In the genomic region with DNA sequence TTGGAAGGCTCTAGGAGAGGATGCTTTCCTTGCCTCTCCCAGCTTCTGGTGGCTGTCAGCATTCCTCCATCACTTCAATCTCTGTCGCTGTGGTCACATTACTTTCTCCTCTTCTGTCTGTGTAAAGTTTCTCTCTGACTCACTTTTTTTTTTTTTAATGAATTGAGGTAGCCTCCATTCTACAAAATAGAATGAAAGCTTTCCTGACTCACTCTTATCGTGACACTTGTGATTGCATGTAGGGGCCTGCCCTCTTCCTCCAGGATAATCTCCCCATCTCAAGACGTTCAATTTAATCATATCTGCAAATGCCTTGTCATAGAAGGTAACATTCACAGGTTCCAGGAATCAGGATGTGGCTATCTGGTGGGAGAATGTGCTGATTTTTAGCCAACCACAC, we compare ENCODE assay signal across 18 cellular contexts.
DNase-seq lines count a peak whose midpoint lies in the region; ATAC-seq and TF ChIP-seq lines count a peak whose summit lies in the region.
"Had no signal": no experiment of that assay in that cellular context is flagged by ENCODE, and none has a peak within 500 bp of the region (broad histone marks: within the 10 kb centered on the region; RNA-seq: fewer than 3 reads in every experiment).

No MANE protein-coding gene starts in this region.

- peak; percentile 51 for ATAC-seq in activated naive CD8-positive, alpha-beta T cell treated with anti-CD3 and anti-CD28 coated beads, Interleukin-2, amount 50 U/mL, for 24 hours
- peak; percentile 28 for ATAC-seq in stimulated activated naive CD8-positive, alpha-beta T cell treated with anti-CD3 and anti-CD28 coated beads, Interleukin-15, amount 100 ng/mL, for 72 hours
- no peak for ATAC-seq in HG03521 (IDR thresholded peaks at IDR 0.05; ENCODE audit: unreplicated experiment)
- ATAC-seq: effector memory CD8-positive, alpha-beta T cell; stimulated activated memory B cell treated with anti-CD40 and anti-IgM and Interleukin-4, amounts not matched to agents 10 μg/mL and 1 μg/mL and 100 μg/mL, for 72 hours had no signal

- intact Hi-C loops in Calu3 (cut with micrococcal nuclease; ENCODE audit: unreplicated experiment): no loop called here

- no peak overlapping the region for H3K4me3 Mint-ChIP-seq in activated naive CD8-positive, alpha-beta T cell treated with anti-CD3 and anti-CD28 coated beads, Interleukin-2, amount 50 U/mL, for 24 hours
- H3K4me3 Mint-ChIP-seq in activated naive CD8-positive, alpha-beta T cell treated with anti-CD3 and anti-CD28 coated beads for 36 hours: no peak overlapping the region
- H3K4me3 Mint-ChIP-seq in stimulated activated naive CD8-positive, alpha-beta T cell treated with anti-CD3 and anti-CD28 coated beads, Interleukin-15, amount 100 ng/mL, for 72 hours: no peak overlapping the region
- no peak overlapping the region for H3K4me3 Mint-ChIP-seq in Calu3 (ENCODE audit: low read depth, unreplicated experiment)
- H3K4me3 Mint-ChIP-seq: activated CD4-positive, alpha-beta memory T cell treated with anti-CD3 and anti-CD28 coated beads, Interleukin-2, amount 10 ng/mL, durations not matched to agents 7 days and 5 days; CD4-positive, alpha-beta T cell; effector memory CD8-positive, alpha-beta T cell; stimulated activated memory B cell treated with anti-CD40 and anti-IgM and Interleukin-4, amounts not matched to agents 10 μg/mL and 1 μg/mL and 100 μg/mL, for 72 hours had no signal

- TF ChIP-seq CTCF in epithelial cell of esophagus (IDR thresholded peaks at IDR 0.05; ENCODE audit: insufficient read depth, low read depth, low read length, missing control alignments) (no peak), Calu3 (IDR thresholded peaks at IDR 0.05; ENCODE audit: unreplicated experiment) (no peak)

- BruUV-seq in Calu3 (replicated peaks; lab: Mats Ljungman, UMichigan): no TSS peak

- no peak overlapping the region for H3K4me3 ChIP-seq in epithelial cell of esophagus (ENCODE audit: low read length)

- CTCF ChIA-PET in Calu3 (lab: Charles Lee): no interaction called here

- H3K4me1 Mint-ChIP-seq in activated naive CD8-positive, alpha-beta T cell treated with anti-CD3 and anti-CD28 coated beads, Interleukin-2, amount 50 U/mL, for 24 hours: peaks cover 53% of the 10 kb centered on the region
- H3K4me1 Mint-ChIP-seq in activated naive CD8-positive, alpha-beta T cell treated with anti-CD3 and anti-CD28 coated beads for 36 hours: peaks cover 24% of the 10 kb centered on the region
- peaks cover 38% of the 10 kb centered on the region for H3K4me1 Mint-ChIP-seq in stimulated activated naive CD8-positive, alpha-beta T cell treated with anti-CD3 and anti-CD28 coated beads, Interleukin-15, amount 100 ng/mL, for 72 hours
- H3K4me1 Mint-ChIP-seq in Calu3 (ENCODE audit: low read depth, unreplicated experiment): peaks cover 44% of the 10 kb centered on the region
- H3K4me1 Mint-ChIP-seq: stimulated activated memory B cell treated with anti-CD40 and anti-IgM and Interleukin-4, amounts not matched to agents 10 μg/mL and 1 μg/mL and 100 μg/mL, for 72 hours had no signal

- peaks cover 5% of the 10 kb centered on the region for H3K27me3 Mint-ChIP-seq in activated naive CD8-positive, alpha-beta T cell treated with anti-CD3 and anti-CD28 coated beads, Interleukin-2, amount 50 U/mL, for 24 hours
- H3K27me3 Mint-ChIP-seq in activated naive CD8-positive, alpha-beta T cell treated with anti-CD3 and anti-CD28 coated beads for 36 hours: peaks cover 33% of the 10 kb centered on the region
- H3K27me3 Mint-ChIP-seq in stimulated activated naive CD8-positive, alpha-beta T cell treated with anti-CD3 and anti-CD28 coated beads, Interleukin-15, amount 100 ng/mL, for 72 hours: peaks cover 36% of the 10 kb centered on the region
- no peaks in the 10 kb centered on the region for H3K27me3 Mint-ChIP-seq in Calu3 (ENCODE audit: unreplicated experiment)
- H3K27me3 Mint-ChIP-seq: activated CD4-positive, alpha-beta memory T cell treated with anti-CD3 and anti-CD28 coated beads, Interleukin-2, amount 10 ng/mL, durations not matched to agents 7 days and 5 days; CD4-positive, alpha-beta T cell had no signal

- no peaks in the 10 kb centered on the region for H3K36me3 Mint-ChIP-seq in activated naive CD8-positive, alpha-beta T cell treated with anti-CD3 and anti-CD28 coated beads, Interleukin-2, amount 50 U/mL, for 24 hours (ENCODE audit: low read depth)
- H3K36me3 Mint-ChIP-seq in activated naive CD8-positive, alpha-beta T cell treated with anti-CD3 and anti-CD28 coated beads for 36 hours: no peaks in the 10 kb centered on the region
- H3K36me3 Mint-ChIP-seq in Calu3 (ENCODE audit: insufficient read depth, unreplicated experiment): no peaks in the 10 kb centered on the region
- H3K36me3 Mint-ChIP-seq: stimulated activated memory B cell treated with anti-CD40 and anti-IgM and Interleukin-4, amounts not matched to agents 10 μg/mL and 1 μg/mL and 100 μg/mL, for 72 hours had no signal

- H3K9me3 Mint-ChIP-seq in activated naive CD8-positive, alpha-beta T cell treated with anti-CD3 and anti-CD28 coated beads, Interleukin-2, amount 50 U/mL, for 24 hours: no peaks in the 10 kb centered on the region
- peaks cover 2% of the 10 kb centered on the region for H3K9me3 Mint-ChIP-seq in activated naive CD8-positive, alpha-beta T cell treated with anti-CD3 and anti-CD28 coated beads for 36 hours
- H3K9me3 Mint-ChIP-seq in stimulated activated naive CD8-positive, alpha-beta T cell treated with anti-CD3 and anti-CD28 coated beads, Interleukin-15, amount 100 ng/mL, for 72 hours: no peaks in the 10 kb centered on the region
- H3K9me3 Mint-ChIP-seq in Calu3 (ENCODE audit: low read depth, unreplicated experiment): no peaks in the 10 kb centered on the region
- H3K9me3 Mint-ChIP-seq: activated CD4-positive, alpha-beta memory T cell treated with anti-CD3 and anti-CD28 coated beads, Interleukin-2, amount 10 ng/mL, durations not matched to agents 7 days and 5 days; stimulated activated memory B cell treated with anti-CD40 and anti-IgM and Interleukin-4, amounts not matched to agents 10 μg/mL and 1 μg/mL and 100 μg/mL, for 72 hours had no signal

- DNase-seq in activated naive CD8-positive, alpha-beta T cell treated with anti-CD3 and anti-CD28 coated beads, Interleukin-2, amount 50 U/mL, for 24 hours: no peak
- no peak for DNase-seq in activated naive CD8-positive, alpha-beta T cell treated with anti-CD3 and anti-CD28 coated beads for 36 hours
- peak; percentile 58 for DNase-seq in RKO (ENCODE audit: low spot score)
- DNase-seq in epithelial cell of esophagus (ENCODE audit: low read depth): peak; percentile 97
- DNase-seq in stimulated activated naive CD8-positive, alpha-beta T cell treated with anti-CD3 and anti-CD28 coated beads, Interleukin-15, amount 100 ng/mL, for 72 hours: no peak
- no peak for DNase-seq in Calu3
- no peak for DNase-seq in DMS153 treated with DMSO at 0.1 percent for 48 hours (lab: John Stamatoyannopoulos, UW; ENCODE audit: unreplicated experiment)
- DNase-seq: activated CD4-positive, alpha-beta memory T cell treated with anti-CD3 and anti-CD28 coated beads, Interleukin-2, amount 10 ng/mL, durations not matched to agents 7 days and 5 days; CD4-positive, alpha-beta T cell; cerebellar nuclear complex; effector memory CD8-positive, alpha-beta T cell; foreskin fibroblast; MM.1S; NCI-H187; NCI-H510A; trophoblast cell had no signal

- peak overlapping the region; percentile 5 for H3K27ac Mint-ChIP-seq in activated naive CD8-positive, alpha-beta T cell treated with anti-CD3 and anti-CD28 coated beads, Interleukin-2, amount 50 U/mL, for 24 hours
- H3K27ac Mint-ChIP-seq in activated naive CD8-positive, alpha-beta T cell treated with anti-CD3 and anti-CD28 coated beads for 36 hours: no peak overlapping the region
- H3K27ac Mint-ChIP-seq in stimulated activated naive CD8-positive, alpha-beta T cell treated with anti-CD3 and anti-CD28 coated beads, Interleukin-15, amount 100 ng/mL, for 72 hours: no peak overlapping the region
- no peak overlapping the region for H3K27ac Mint-ChIP-seq in Calu3 (ENCODE audit: unreplicated experiment)
- H3K27ac Mint-ChIP-seq: activated CD4-positive, alpha-beta memory T cell treated with anti-CD3 and anti-CD28 coated beads, Interleukin-2, amount 10 ng/mL, durations not matched to agents 7 days and 5 days; CD4-positive, alpha-beta T cell; effector memory CD8-positive, alpha-beta T cell; stimulated activated memory B cell treated with anti-CD40 and anti-IgM and Interleukin-4, amounts not matched to agents 10 μg/mL and 1 μg/mL and 100 μg/mL, for 72 hours had no signal

Comparison
In these comparisons a context has a peak if more than half of its experiments do, and no peak if none do; other contexts are left out.
1. DNase-seq: peak in RKO (single experiment) and epithelial cell of esophagus (single experiment); none in activated naive CD8-positive, alpha-beta T cell treated with anti-CD3 and anti-CD28 coated beads, Interleukin-2, amount 50 U/mL, for 24 hours (single experiment), activated naive CD8-positive, alpha-beta T cell treated with anti-CD3 and anti-CD28 coated beads for 36 hours (single experiment), stimulated activated naive CD8-positive, alpha-beta T cell treated with anti-CD3 and anti-CD28 coated beads, Interleukin-15, amount 100 ng/mL, for 72 hours (0 of 2), Calu3 (single experiment) and DMS153 treated with DMSO at 0.1 percent for 48 hours (single experiment).